ENCODE assay signal across 15 cellular contexts in the genomic region with DNA sequence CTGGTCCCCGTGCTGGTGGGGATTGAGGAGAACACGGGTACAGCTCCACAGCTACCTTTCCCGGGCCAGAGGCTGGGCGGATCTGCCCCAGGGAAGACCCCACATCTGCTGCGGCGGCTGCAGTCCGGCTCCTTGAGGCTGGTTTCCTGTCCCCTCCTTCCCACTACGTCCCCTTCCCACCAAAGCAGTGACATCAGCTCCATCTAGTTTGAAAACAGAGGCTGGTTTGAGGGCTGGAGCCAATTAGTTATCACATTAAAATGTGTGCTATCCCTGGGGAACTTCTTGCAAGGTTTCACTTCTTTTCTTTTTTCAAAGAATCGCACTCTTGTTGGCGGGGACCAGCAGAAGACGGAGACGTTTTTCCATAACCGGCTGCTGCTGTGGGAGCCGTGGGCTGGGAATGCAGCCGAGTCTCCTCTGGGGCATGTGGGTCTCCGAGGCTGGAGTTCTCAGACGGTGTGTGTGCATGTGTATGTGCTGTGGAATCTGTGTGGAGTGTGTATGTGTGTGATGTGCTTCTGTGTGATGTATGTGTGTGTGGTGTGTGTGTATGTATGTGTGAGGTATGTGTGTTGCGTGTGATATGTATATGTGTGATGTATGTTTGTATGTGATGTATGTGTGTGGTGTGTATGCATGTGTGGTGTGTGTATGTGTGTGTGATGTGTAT. TPM values are rescaled to one million over a fixed set of nuclear protein-coding genes. Genes with fewer than 3 reads are reported as not detected.
DNase-seq lines count a peak whose midpoint lies in the region; ATAC-seq and TF ChIP-seq lines count a peak whose summit lies in the region.
"Had no signal": no experiment of that assay in that cellular context is flagged by ENCODE, and none has a peak within 500 bp of the region (broad histone marks: within the 10 kb centered on the region; RNA-seq: fewer than 3 reads in every experiment).

No MANE protein-coding gene starts in this region.

- H2AFZ ChIP-seq in SU-DHL-6 (ENCODE audit: low read depth, low read length, severe bottlenecking), result no peak overlapping the region

- no peak overlapping the region for H3K27ac ChIP-seq in A673 (ENCODE audit: low read depth, low read length, poor library complexity, severe bottlenecking)
- 0 out of 2 replicates have a peak overlapping the region, but pooled peaks have one; percentile 28 for H3K27ac ChIP-seq in SU-DHL-6 (ENCODE audit: low read depth, low read length)
- no peak overlapping the region for H3K27ac ChIP-seq in foreskin keratinocyte
- H3K27ac ChIP-seq: lower lobe of right lung, tibial nerve had no signal

- H3K9me2 ChIP-seq in SU-DHL-6 (replicated peaks; ENCODE audit: insufficient read depth, low read length), result no peaks in the 10 kb centered on the region

- 0 out of 2 replicates have a peak overlapping the region, but pooled peaks have one; percentile 8 for H3K9ac ChIP-seq in SU-DHL-6 (ENCODE audit: low read length)

- DNase-seq in A673 (ENCODE audit: low spot score) (peak; percentile 60), GM13976 (ENCODE audit: low spot score) (peak; percentile 39), iris pigment epithelial cell (ENCODE audit: low read depth) (peak; percentile 59), EL (no peak), NCI-H1694 treated with DMSO at 0.1 percent for 48 hours (lab: John Stamatoyannopoulos, UW) (no peak), foreskin keratinocyte (no peak)
- DNase-seq: effector CD4-positive, alpha-beta T cell; GOT3; lower lobe of right lung; NCI-H1417; PC-3 had no signal

- H4K20me1 ChIP-seq in SU-DHL-6 (ENCODE audit: low read depth, low read length), result no peaks in the 10 kb centered on the region

- peak overlapping the region; percentile 36 for H3K4me2 ChIP-seq in SU-DHL-6 (ENCODE audit: low read depth, low read length, poor library complexity, severe bottlenecking)

- no peaks in the 10 kb centered on the region for H3K9me3 ChIP-seq in A673 (ENCODE audit: low read depth, low read length, poor library complexity, severe bottlenecking)
- H3K9me3 ChIP-seq in SU-DHL-6 (ENCODE audit: insufficient read depth, low read length), result no peaks in the 10 kb centered on the region
- H3K9me3 ChIP-seq: lower lobe of right lung, tibial nerve had no signal

- H3K4me1 ChIP-seq in A673 (ENCODE audit: insufficient read depth, low read length, poor library complexity, severe bottlenecking), result peaks cover 20% of the 10 kb centered on the region
- H3K4me1 ChIP-seq in foreskin keratinocyte, result no peaks in the 10 kb centered on the region
- H3K4me1 ChIP-seq: lower lobe of right lung had no signal

- no peaks in the 10 kb centered on the region for H3K79me2 ChIP-seq in SU-DHL-6 (ENCODE audit: insufficient read depth, low read length)

- intact Hi-C loops in A673 (cut with micrococcal nuclease; ENCODE audit: unreplicated experiment), result no loop called here

- ATAC-seq in HG02973 (IDR thresholded peaks at IDR 0.05; ENCODE audit: unreplicated experiment) (no peak), foreskin keratinocyte (no peak)
- ATAC-seq: lower lobe of right lung; natural killer cell treated with Interleukin-12 subunit alpha and Interleukin-12 subunit beta and Interleukin-15 and Interleukin-18, amount 100 ng/mL, for 72 hours; PC-3 had no signal

- CTCF ChIA-PET in A673 (lab: Charles Lee), result no interaction called here

- H3F3A ChIP-seq in SU-DHL-6 (ENCODE audit: insufficient read depth), result peaks cover 13% of the 10 kb centered on the region

- H3K27me3 ChIP-seq in A673 (replicated peaks; ENCODE audit: insufficient read depth, low read depth, low read length, poor library complexity), result no peaks in the 10 kb centered on the region
- no peaks in the 10 kb centered on the region for H3K27me3 ChIP-seq in SU-DHL-6 (ENCODE audit: low read length)
- no peaks in the 10 kb centered on the region for H3K27me3 ChIP-seq in foreskin keratinocyte
- H3K27me3 ChIP-seq: tibial nerve had no signal

- BruUV-seq in A673 (replicated peaks; lab: Mats Ljungman, UMichigan), result no TSS peak

- H3K36me3 ChIP-seq in A673 (ENCODE audit: insufficient read depth, low read length, poor library complexity, severe bottlenecking) (no peaks in the 10 kb centered on the region), SU-DHL-6 (ENCODE audit: low read length) (no peaks in the 10 kb centered on the region)
- H3K36me3 ChIP-seq: lower lobe of right lung, tibial nerve had no signal

- POLR2A ChIA-PET in A673 (lab: Charles Lee; ENCODE audit: low non-redundant PET), result no interaction called here

- in situ Hi-C loops in GM13976 (cut with MboI; ENCODE audit: low sequenced_read_pairs, unreplicated experiment), result no loop called here

- no peak for TF ChIP-seq CTCF in A673 (conservative IDR thresholded peaks at IDR 0.05; ENCODE audit: low read depth, low read length)
- no peak for TF ChIP-seq CTCF in GM13976 (IDR thresholded peaks at IDR 0.05; ENCODE audit: borderline replicate concordance, control extremely low read depth, extremely low read depth, insufficient read depth, missing control alignments)
- TF ChIP-seq CTCF in SU-DHL-6 (IDR thresholded peaks at IDR 0.05; ENCODE audit: insufficient read depth, low read length, poor library complexity, severe bottlenecking), result no peak
- no peak for TF ChIP-seq CTCF in foreskin keratinocyte (conservative IDR thresholded peaks at IDR 0.05)

- no peak overlapping the region for H3K4me3 ChIP-seq in A673 (ENCODE audit: low read depth, low read length, poor library complexity, severe bottlenecking)
- H3K4me3 ChIP-seq in SU-DHL-6 (ENCODE audit: insufficient read depth, low read length, poor library complexity, severe bottlenecking), result no peak overlapping the region
- H3K4me3 ChIP-seq: lower lobe of right lung had no signal

RNA-seq across cellular contexts. Expression of a gene that starts 8.9 kb away (rescaled TPM):
- 22.0 and 25.6 TPM in 2 replicates for total RNA-seq in A673 (2021)
- 0.32 and 0.44 TPM in 2 replicates for total RNA-seq in foreskin keratinocyte
- 0.19 and 0.47 TPM in 2 replicates for polyA plus RNA-seq in foreskin keratinocyte

Comparison
In these comparisons a context has a peak if more than half of its experiments do, and no peak if none do; other contexts are left out.
1. DNase-seq: peak in A673 (single experiment), GM13976 (single experiment) and iris pigment epithelial cell (single experiment); none in EL (single experiment), NCI-H1694 treated with DMSO at 0.1 percent for 48 hours (single experiment) and foreskin keratinocyte (0 of 2).
2. RNA of a gene that starts 8.9 kb away (total RNA-seq): 22.0 to 25.6 TPM in A673; 0.32 to 0.44 TPM in foreskin keratinocyte; every median in the first group is over 10 times any median in the second.